Comparison of ENCODE assay signal across 26 cellular contexts in the genomic region with DNA sequence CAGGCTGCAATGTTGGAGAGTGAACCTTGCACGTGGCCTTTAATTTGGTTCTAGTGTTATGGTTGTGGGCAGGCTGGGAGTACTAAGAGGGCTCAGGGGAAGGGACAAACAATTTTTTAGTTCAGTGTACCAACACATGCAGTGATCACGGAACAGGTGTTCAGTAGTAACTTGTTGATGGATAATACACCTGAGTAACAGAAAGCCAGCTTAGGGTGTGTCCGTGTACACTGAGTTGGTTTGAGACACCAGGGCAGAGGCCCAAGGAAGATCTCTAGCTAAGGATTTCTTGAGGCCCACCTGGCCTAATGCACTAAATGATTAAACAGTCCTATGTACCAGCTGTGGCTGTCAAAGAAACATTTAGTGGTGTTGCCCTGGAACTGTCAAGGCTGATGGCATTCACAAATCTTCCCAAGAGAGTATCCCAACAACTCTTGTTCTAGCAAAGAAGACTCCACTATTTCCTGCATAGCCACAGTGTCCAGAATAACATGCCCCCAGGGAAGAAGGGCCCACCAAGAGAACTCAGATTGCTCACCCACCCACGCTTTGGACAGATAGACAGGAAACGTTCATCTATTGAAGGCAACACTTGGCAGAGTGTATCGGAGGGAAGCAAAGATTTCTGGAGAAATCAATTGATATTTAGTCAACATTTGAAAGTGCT. TPM values are rescaled to one million over a fixed set of nuclear protein-coding genes. Genes with fewer than 3 reads are reported as not detected.
A peak's percentile ranks its signal among the peaks of the same experiment; 100 is the strongest.
DNase-seq lines count a peak whose midpoint lies in the region; ATAC-seq, FAIRE-seq and TF ChIP-seq lines count a peak whose summit lies in the region.
"Had no signal": no experiment of that assay in that cellular context is flagged by ENCODE, and none has a peak within 500 bp of the region (broad histone marks: within the 10 kb centered on the region; RNA-seq: fewer than 3 reads in every experiment).

No MANE protein-coding gene starts in this region.

- 72 to 74% methylated on average over 6 of the region's 6 CpGs for WGBS in GM23248 (ENCODE audit: low coverage in 1 of 2, low lambda C conversion rate in 2 of 2, missing lambda C conversion rate in 2 of 2), 2 experiments
- 5% methylated on average over 6 of the region's 6 CpGs for WGBS in K562 (ENCODE audit: insufficient coverage, low coverage, missing lambda C conversion rate)
- WGBS in suprapubic skin, result 79% methylated on average over 5 of the region's 6 CpGs

- no peak for TF ChIP-seq CTCF in K562 (IDR thresholded peaks at IDR 0.05 in 2 of 3, conservative IDR thresholded peaks at IDR 0.05 in 1 of 3; ENCODE audit: insufficient read depth in 2 of 3, low read depth in 1 of 3, low read length in 3 of 3)
- no peak for TF ChIP-seq CTCF in suprapubic skin (IDR thresholded peaks at IDR 0.05)
- no peak for TF ChIP-seq CTCF in ascending aorta (IDR thresholded peaks at IDR 0.05)

- no peaks in the 10 kb centered on the region for H4K20me1 ChIP-seq in BLaER1
- H4K20me1 ChIP-seq in GM23248 (ENCODE audit: insufficient read depth), result no peaks in the 10 kb centered on the region
- no peaks in the 10 kb centered on the region for H4K20me1 ChIP-seq in K562 (replicated peaks; ENCODE audit: control insufficient read depth, insufficient read depth, low read length)

- TF ChIP-seq RAD21 in K562 (CRISPR knock-in tag; conservative IDR thresholded peaks at IDR 0.05 in 1 of 2, IDR thresholded peaks at IDR 0.05 in 1 of 2), result no peak

- peak; percentile 14 for DNase-seq in GM23248
- DNase-seq in K562 (ENCODE audit: extremely low read depth in 1 of 4, low spot score in 3 of 4), result no peak
- no peak for DNase-seq in left colon
- DNase-seq in suprapubic skin (ENCODE audit: low spot score in 2 of 2), result no peak
- DNase-seq in ascending aorta (ENCODE audit: low spot score in 2 of 2), result no peak
- DNase-seq: AML-193; C1 segment of cervical spinal cord; Caco-2; CD4-positive, alpha-beta memory T cell; GF-D8; KG1; NCI-H1092; NCI-H1436; NCI-H187 treated with DMSO at 0.1 percent for 48 hours; NCI-H2171 treated with DMSO at 0.1 percent for 48 hours; NCI-H345; NCI-H524; NCI-H774 had no signal

- H3K79me2 ChIP-seq in GM23248 (ENCODE audit: insufficient read depth), result no peaks in the 10 kb centered on the region
- H3K79me2 ChIP-seq in K562 (ENCODE audit: control insufficient read depth, insufficient read depth, low read length), result no peaks in the 10 kb centered on the region

- H3K27me3 ChIP-seq in BLaER1 (no peaks in the 10 kb centered on the region), GM23248 (replicated peaks; ENCODE audit: insufficient read depth) (no peaks in the 10 kb centered on the region), K562 (ENCODE audit: control insufficient read depth in 2 of 2, insufficient read depth in 2 of 2, low read length in 2 of 2) (peaks cover 29 to 49% of the 10 kb centered on the region in 2 experiments), suprapubic skin (no peaks in the 10 kb centered on the region), ascending aorta (no peaks in the 10 kb centered on the region)
- H3K27me3 ChIP-seq: SJSA1 had no signal

- no TSS peak for BruUV-seq in K562 (replicated peaks; lab: Mats Ljungman, UMichigan)

- H3K9me3 ChIP-seq in BLaER1 (0 out of 2 replicates have a peak, but pooled peaks cover 1% of the 10 kb centered on the region), GM23248 (ENCODE audit: low read depth) (no peaks in the 10 kb centered on the region), K562 (replicated peaks; ENCODE audit: control insufficient read depth, insufficient read depth, low read depth, low read length) (no peaks in the 10 kb centered on the region), suprapubic skin (no peaks in the 10 kb centered on the region), ascending aorta (no peaks in the 10 kb centered on the region)
- H3K9me3 ChIP-seq: Caco-2, SJSA1 had no signal

- TF ChIP-seq POLR2A in K562 (conservative IDR thresholded peaks at IDR 0.05) (no peak), suprapubic skin (IDR thresholded peaks at IDR 0.05) (no peak)

- H3K9ac ChIP-seq in BLaER1 (no peak overlapping the region), GM23248 (no peak overlapping the region), K562 (ENCODE audit: insufficient read depth in 1 of 2, low read depth in 2 of 2, low read length in 2 of 2) (no peak overlapping the region)

- H3K4me2 ChIP-seq in BLaER1 (peak overlapping the region; percentile 5; the same call in 1 of the 2 replicates), GM23248 (ENCODE audit: unreplicated experiment) (no peak overlapping the region), K562 (ENCODE audit: insufficient read depth, low read length) (no peak overlapping the region)

- in situ Hi-C loops in GM23248 (cut with MboI) (no loop called here), K562 (cut with MboI) (no loop called here)

- intact Hi-C loops in K562 (cut with micrococcal nuclease), result no loop called here
- intact Hi-C loops in left colon (cut with DNase I, micrococcal nuclease), result no loop called here
- intact Hi-C loops in ascending aorta (cut with DNase I), result no loop called here

- ATAC-seq in K562 (no peak), left colon (peak; percentile 78), HG03469 (IDR thresholded peaks at IDR 0.05; ENCODE audit: unreplicated experiment) (no peak)
- ATAC-seq: Right ventricle myocardium inferior had no signal

- TF ChIP-seq EP300 in K562 (IDR thresholded peaks at IDR 0.05; ENCODE audit: low read length) (no peak), suprapubic skin (IDR thresholded peaks at IDR 0.05) (no peak)

- H3F3A ChIP-seq in GM23248 (ENCODE audit: insufficient read depth), result no peaks in the 10 kb centered on the region

- FAIRE-seq in K562 (lab: Jason Lieb, UNC), result peak; percentile 26
- FAIRE-seq: A204.1, GM12891, GM19239, H54 had no signal

- H3K9me1 ChIP-seq in K562 (ENCODE audit: control insufficient read depth, insufficient read depth, low read length), result no peaks in the 10 kb centered on the region

- peaks cover 8% of the 10 kb centered on the region; the same call in 1 of the 2 replicates for H3K4me1 ChIP-seq in BLaER1
- 0 out of 2 replicates have a peak, but pooled peaks cover 9% of the 10 kb centered on the region for H3K4me1 ChIP-seq in GM23248 (ENCODE audit: insufficient read depth)
- no peaks in the 10 kb centered on the region for H3K4me1 ChIP-seq in K562 (replicated peaks in 1 of 2; ENCODE audit: control insufficient read depth in 2 of 2, insufficient read depth in 2 of 2, low read length in 2 of 2)
- no peaks in the 10 kb centered on the region for H3K4me1 ChIP-seq in suprapubic skin
- H3K4me1 ChIP-seq in ascending aorta, result no peaks in the 10 kb centered on the region
- H3K4me1 ChIP-seq: SJSA1 had no signal

- CTCF ChIA-PET in K562 (lab: Yijun Ruan, JAX; ENCODE audit: low intra/inter-chr PET ratio), result no interaction called here

- H3K9me2 ChIP-seq in GM23248 (ENCODE audit: insufficient read depth), result no peaks in the 10 kb centered on the region

- H2AFZ ChIP-seq in GM23248 (no peak overlapping the region), K562 (ENCODE audit: low read depth, low read length) (no peak overlapping the region)

- POLR2A ChIA-PET in K562 (lab: Yijun Ruan, JAX), result no interaction called here

- H3K36me3 ChIP-seq in BLaER1 (no peaks in the 10 kb centered on the region), GM23248 (ENCODE audit: low read depth) (no peaks in the 10 kb centered on the region), K562 (ENCODE audit: control insufficient read depth, insufficient read depth, low read length) (no peaks in the 10 kb centered on the region), suprapubic skin (no peaks in the 10 kb centered on the region), ascending aorta (no peaks in the 10 kb centered on the region)
- H3K36me3 ChIP-seq: SJSA1 had no signal

- no peak overlapping the region for H3K4me3 ChIP-seq in BLaER1
- H3K4me3 ChIP-seq in GM23248, result no peak overlapping the region
- no peak overlapping the region for H3K4me3 ChIP-seq in K562
- H3K4me3 ChIP-seq in suprapubic skin, result no peak overlapping the region
- no peak overlapping the region for H3K4me3 ChIP-seq in ascending aorta
- H3K4me3 ChIP-seq: SJSA1 had no signal

- no peak overlapping the region for H3K27ac ChIP-seq in BLaER1
- H3K27ac ChIP-seq in GM23248, result no peak overlapping the region
- H3K27ac ChIP-seq in K562 (ENCODE audit: extremely low read depth, low read depth, low read length), result no peak overlapping the region
- no peak overlapping the region for H3K27ac ChIP-seq in suprapubic skin
- H3K27ac ChIP-seq in ascending aorta, result no peak overlapping the region
- H3K27ac ChIP-seq: SJSA1 had no signal

TF ChIP-seq in K562, 482 proteins besides CTCF, POLR2A, EP300 and RAD21 (continues in another document):
- peak; percentile 40 for TF ChIP-seq EGR1 (conservative IDR thresholded peaks at IDR 0.05)
- TF ChIP-seq, protein P1, sequence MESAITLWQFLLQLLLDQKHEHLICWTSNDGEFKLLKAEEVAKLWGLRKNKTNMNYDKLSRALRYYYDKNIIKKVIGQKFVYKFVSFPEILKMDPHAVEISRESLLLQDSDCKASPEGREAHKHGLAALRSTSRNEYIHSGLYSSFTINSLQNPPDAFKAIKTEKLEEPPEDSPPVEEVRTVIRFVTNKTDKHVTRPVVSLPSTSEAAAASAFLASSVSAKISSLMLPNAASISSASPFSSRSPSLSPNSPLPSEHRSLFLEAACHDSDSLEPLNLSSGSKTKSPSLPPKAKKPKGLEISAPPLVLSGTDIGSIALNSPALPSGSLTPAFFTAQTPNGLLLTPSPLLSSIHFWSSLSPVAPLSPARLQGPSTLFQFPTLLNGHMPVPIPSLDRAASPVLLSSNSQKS (CRISPR knock-in tag; IDR thresholded peaks at IDR 0.05), result no peak

RNA-seq across cellular contexts. Expression of a gene that starts 60.0 kb away (rescaled TPM):
- 1.5 and 5.1 TPM in 2 replicates for total RNA-seq in GM23248 (2014; rRNA removed; shearing (Covaris generic))
- polyA plus RNA-seq in GM23248 (2016; fragmentation: Nextera tagmentation; extraction: Ambion mirVana), result 1.1 and 1.2 TPM in 2 replicates
- total RNA-seq in K562 (2011; cell fraction: chromatin; rRNA removed; ENCODE audit: low replicate concordance), result 2.9 and 4.0 TPM in 2 replicates
- total RNA-seq in K562 (2011; cell fraction: nucleolus; rRNA removed), result 1.4 and 1.8 TPM in 2 replicates
- total RNA-seq in K562 (2011; cell fraction: nucleoplasm; rRNA removed), result 2.6 and 2.7 TPM in 2 replicates
- total RNA-seq in K562 (2014; rRNA removed), result 3.1 and 3.7 TPM in 2 replicates
- 3.1 and 3.3 TPM in 2 replicates for total RNA-seq in K562 (2014; rRNA removed; fragmentation: Illumina TruSeq; extraction: Trizol)
- total RNA-seq in K562 (2015; rRNA removed; fragmentation: Illumina TruSeq; extraction: Trizol), result 3.8 and 4.3 TPM in 2 replicates
- total RNA-seq in K562 (2021), result 3.2 and 3.4 TPM in 2 replicates
- 1.5 and 2.5 TPM in 2 replicates for polyA plus RNA-seq in K562 (2011; rRNA removed)
- polyA plus RNA-seq in K562 (2011; cell fraction: cytosol; rRNA removed), result 1.1 and 1.2 TPM in 2 replicates
- 1.1 and 1.2 TPM in 2 replicates for polyA plus RNA-seq in K562 (2011; cell fraction: nucleus; rRNA removed)
- polyA plus RNA-seq in K562 (2012), result 3.6 and 4.1 TPM in 2 replicates
- 3.3 and 3.6 TPM in 2 replicates for polyA plus RNA-seq in K562 (2014; fragmentation: Illumina TruSeq; extraction: Trizol)
- polyA plus RNA-seq in K562 (2014; fragmentation: Nextera tagmentation; extraction: Ambion mirVana), result 1 to 10 TPM; 3.6 to 4.1 TPM
- 2.6 and 2.8 TPM in 2 replicates for polyA plus RNA-seq in K562 (2014; rRNA removed)
- polyA minus RNA-seq in K562 (2011; rRNA and poly(A)+ RNA removed), result 1.8 and 2.0 TPM in 2 replicates
- 0.48 and 0.91 TPM in 2 replicates for polyA minus RNA-seq in K562 (2011; cell fraction: cytosol; rRNA and poly(A)+ RNA removed)
- 0.67 and 0.78 TPM in 2 replicates for polyA minus RNA-seq in K562 (2011; cell fraction: nucleus; rRNA and poly(A)+ RNA removed)
- total RNA-seq in left colon, result 1 to 10 TPM; 1.3 to 2.6 TPM
- total RNA-seq in suprapubic skin, result 1 to 10 TPM; 5.4 to 9.0 (median 6.3) TPM
- total RNA-seq in ascending aorta, result 0.11 TPM
